Comparison of ENCODE assay signal across 1 cellular context in genomic region chr2:20137131-20137571, GRCh38.
TF ChIP-seq lines count a peak whose summit lies in the region.

No MANE protein-coding gene starts in this region.

TF ChIP-seq in H1, 55 proteins besides CTCF, POLR2A, EP300 and RAD21 (continued from another document):
- TF ChIP-seq JUN (IDR thresholded peaks at IDR 0.05; ENCODE audit: low read depth, low read length) = no peak
- no peak for TF ChIP-seq BCL11A (IDR thresholded peaks at IDR 0.05; ENCODE audit: low read depth in 2 of 2, low read length in 2 of 2)
- no peak for TF ChIP-seq TEAD4 (IDR thresholded peaks at IDR 0.05; ENCODE audit: low read depth, low read length)
